In genomic region chr19:17302391-17303166, GRCh38 we compare ENCODE assay signal across 8 cellular contexts. TPM values are rescaled to one million over a fixed set of nuclear protein-coding genes. Genes with fewer than 3 reads are reported as not detected.
DNase-seq lines count a peak whose midpoint lies in the region; TF ChIP-seq lines count a peak whose summit lies in the region.

No MANE protein-coding gene starts in this region.

- no peak for TF ChIP-seq CTCF in HEK293 (tag by site-specific recombination; IDR thresholded peaks at IDR 0.05)
- TF ChIP-seq CTCF in hepatocyte (IDR thresholded peaks at IDR 0.05; ENCODE audit: poor library complexity) = no peak

- no peak overlapping the region for H2AFZ ChIP-seq in ACC112 (ENCODE audit: low read length, unreplicated experiment)
- peak overlapping the region; percentile 79 for H2AFZ ChIP-seq in hepatocyte

- no peaks in the 10 kb centered on the region for H3K27me3 ChIP-seq in ACC112 (ENCODE audit: insufficient read depth, low read length)
- no peaks in the 10 kb centered on the region for H3K27me3 ChIP-seq in hepatocyte
- no peaks in the 10 kb centered on the region for H3K27me3 ChIP-seq in skeletal muscle tissue (ENCODE audit: control insufficient read depth in 3 of 3, insufficient read depth in 3 of 3, low read length in 3 of 3)

- WGBS in hepatocyte (ENCODE audit: low lambda C conversion rate, missing lambda C conversion rate) = 27% methylated on average over 17 of the region's 29 CpGs

- peak; percentile 38 for DNase-seq in activated CD8-positive, alpha-beta memory T cell treated with anti-CD3 and anti-CD28 coated beads, Interleukin-2, amount 50 U/mL, for 4 hours
- no peak for DNase-seq in hepatocyte (ENCODE audit: low spot score)
- DNase-seq in NCI-H1930 (lab: John Stamatoyannopoulos, UW) = no peak
- DNase-seq in mucosa of gallbladder (ENCODE audit: low spot score) = no peak
- no peak for DNase-seq in DMS153 (lab: John Stamatoyannopoulos, UW)

- no peaks in the 10 kb centered on the region for H4K20me1 ChIP-seq in hepatocyte (ENCODE audit: insufficient read depth, poor library complexity, severe bottlenecking)

- H3K9me3 ChIP-seq in HEK293 (ENCODE audit: control insufficient read depth, insufficient read depth, low read depth, low read length) = no peaks in the 10 kb centered on the region
- H3K9me3 ChIP-seq in hepatocyte (ENCODE audit: low read depth) = no peaks in the 10 kb centered on the region
- H3K9me3 ChIP-seq in skeletal muscle tissue (ENCODE audit: control insufficient read depth in 3 of 3, low read length in 3 of 3) = peaks cover 0 to 3% (median 0%) of the 10 kb centered on the region in 3 donors

- H3K27ac ChIP-seq in ACC112 (ENCODE audit: low read depth, low read length) = no peak overlapping the region
- H3K27ac ChIP-seq in HEK293 (ENCODE audit: extremely low read depth, low read depth, low read length) = peak overlapping the region; percentile 65
- H3K27ac ChIP-seq in hepatocyte = peak overlapping the region; percentile 70
- H3K27ac ChIP-seq in skeletal muscle tissue (ENCODE audit: low read depth, low read length) = peak overlapping the region; percentile 70

- POLR2A ChIA-PET in HEK293 (lab: Yijun Ruan, JAX) = interaction anchor here (0.6 to 1.5 kb wide), 3 partner anchors 8 to 36 kb away, joined by 3 to 8 read pairs (median 4); no protein-coding TSS in a partner anchor

- H3K4me3 ChIP-seq in ACC112 (ENCODE audit: low read depth, low read length) = peak overlapping the region; percentile 89
- H3K4me3 ChIP-seq in HEK293 (ENCODE audit: low read depth, low read length) = peak overlapping the region; percentile 79
- peak overlapping the region; percentile 94 for H3K4me3 ChIP-seq in hepatocyte
- peak overlapping the region; percentile 74 to 78 (median 75) for H3K4me3 ChIP-seq in skeletal muscle tissue (ENCODE audit: low read length in 3 of 3)

- H3K4me2 ChIP-seq in hepatocyte = peak overlapping the region; percentile 98

- CTCF ChIA-PET in HEK293 (lab: Yijun Ruan, JAX) = interaction anchor here (0.6 to 1.6 kb wide), 4 partner anchors 9 to 127 kb away, joined by 3 to 6 read pairs (median 4); no protein-coding TSS in a partner anchor

- no peaks in the 10 kb centered on the region for H3K9me2 ChIP-seq in hepatocyte (replicated peaks; ENCODE audit: insufficient read depth)

- peak overlapping the region; percentile 79 to 86 (median 81) for H3K9ac ChIP-seq in skeletal muscle tissue (ENCODE audit: low read depth in 1 of 3, low read length in 3 of 3)

- H3K79me2 ChIP-seq in ACC112 (ENCODE audit: control insufficient read depth, insufficient read depth, low read length, unreplicated experiment) = peaks cover under 1% of the 10 kb centered on the region
- H3K79me2 ChIP-seq in hepatocyte = peaks cover 24% of the 10 kb centered on the region

- H3K36me3 ChIP-seq in ACC112 (ENCODE audit: insufficient read depth, low read length) (no peaks in the 10 kb centered on the region), HEK293 (ENCODE audit: control insufficient read depth in 2 of 2, insufficient read depth in 1 of 2, low read length in 2 of 2) (peaks cover 0 to 28% of the 10 kb centered on the region in 2 experiments; a peak in 2 of 3 replicates), hepatocyte (replicated peaks; ENCODE audit: insufficient read depth, low read depth) (no peaks in the 10 kb centered on the region), skeletal muscle tissue (ENCODE audit: control insufficient read depth in 3 of 3, insufficient read depth in 3 of 3, low read length in 3 of 3) (peaks cover 4 to 7% (median 5%) of the 10 kb centered on the region in 3 donors)

- H3K4me1 ChIP-seq in ACC112 (ENCODE audit: control insufficient read depth, insufficient read depth, low read length, unreplicated experiment) (peaks cover 20% of the 10 kb centered on the region), HEK293 (ENCODE audit: control insufficient read depth, insufficient read depth, low read length) (peaks cover 3% of the 10 kb centered on the region), hepatocyte (ENCODE audit: insufficient read depth) (peaks cover 18% of the 10 kb centered on the region), skeletal muscle tissue (ENCODE audit: control insufficient read depth in 3 of 3, insufficient read depth in 3 of 3, low read length in 3 of 3) (peaks cover 31 to 49% (median 42%) of the 10 kb centered on the region in 3 donors)

TF ChIP-seq in HEK293, 187 proteins besides CTCF, POLR2A, EP300 and RAD21:
- TF ChIP-seq ZNF248 (tag by site-specific recombination; IDR thresholded peaks at IDR 0.05) = no peak
- peak; percentile 99 for TF ChIP-seq PRDM10 (tag by site-specific recombination; IDR thresholded peaks at IDR 0.05)
- no peak for TF ChIP-seq MZF1 (tag by site-specific recombination; IDR thresholded peaks at IDR 0.05; ENCODE audit: borderline replicate concordance)
- TF ChIP-seq ZNF214 (tag by site-specific recombination; IDR thresholded peaks at IDR 0.05; ENCODE audit: borderline replicate concordance) = no peak
- TF ChIP-seq ZNF600 (tag by site-specific recombination; IDR thresholded peaks at IDR 0.05) = no peak
- TF ChIP-seq TCF7L2 (IDR thresholded peaks at IDR 0.05; ENCODE audit: borderline replicate concordance, low read depth, low read length) = no peak
- TF ChIP-seq ZNF335 (tag by site-specific recombination; conservative IDR thresholded peaks at IDR 0.05) = peak; percentile 92
- TF ChIP-seq, protein P1, sequence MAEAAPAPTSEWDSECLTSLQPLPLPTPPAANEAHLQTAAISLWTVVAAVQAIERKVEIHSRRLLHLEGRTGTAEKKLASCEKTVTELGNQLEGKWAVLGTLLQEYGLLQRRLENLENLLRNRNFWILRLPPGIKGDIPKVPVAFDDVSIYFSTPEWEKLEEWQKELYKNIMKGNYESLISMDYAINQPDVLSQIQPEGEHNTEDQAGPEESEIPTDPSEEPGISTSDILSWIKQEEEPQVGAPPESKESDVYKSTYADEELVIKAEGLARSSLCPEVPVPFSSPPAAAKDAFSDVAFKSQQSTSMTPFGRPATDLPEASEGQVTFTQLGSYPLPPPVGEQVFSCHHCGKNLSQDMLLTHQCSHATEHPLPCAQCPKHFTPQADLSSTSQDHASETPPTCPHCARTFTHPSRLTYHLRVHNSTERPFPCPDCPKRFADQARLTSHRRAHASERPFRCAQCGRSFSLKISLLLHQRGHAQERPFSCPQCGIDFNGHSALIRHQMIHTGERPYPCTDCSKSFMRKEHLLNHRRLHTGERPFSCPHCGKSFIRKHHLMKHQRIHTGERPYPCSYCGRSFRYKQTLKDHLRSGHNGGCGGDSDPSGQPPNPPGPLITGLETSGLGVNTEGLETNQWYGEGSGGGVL (tag by site-specific recombination; IDR thresholded peaks at IDR 0.05) = peak; percentile 82
- TF ChIP-seq GLIS2 (tag by site-specific recombination; IDR thresholded peaks at IDR 0.05) = peak; percentile 40; the same call in 1 of the 2 replicates
- TF ChIP-seq ZNF274 (IDR thresholded peaks at IDR 0.05; ENCODE audit: low read length) = no peak
- no peak for TF ChIP-seq ZNF274 (tag by site-specific recombination; IDR thresholded peaks at IDR 0.05; ENCODE audit: borderline replicate concordance)
- no peak for TF ChIP-seq ZBTB17 (tag by site-specific recombination; IDR thresholded peaks at IDR 0.05)
- peak; percentile 55 for TF ChIP-seq ZFHX2 (tag by site-specific recombination; conservative IDR thresholded peaks at IDR 0.05)
- TF ChIP-seq ZNF311 (tag by site-specific recombination; IDR thresholded peaks at IDR 0.05; ENCODE audit: borderline replicate concordance) = no peak

RNA-seq across cellular contexts. Expression of gene ABHD8, which starts 0.6 kb away (rescaled TPM):
- total RNA-seq in hepatocyte (12.9 and 15.9 TPM in 2 replicates), skeletal muscle tissue (6.8 TPM), mucosa of gallbladder (20.1 TPM)
- polyA plus RNA-seq in hepatocyte = 17.6 and 19.3 TPM in 2 replicates

RNA-seq across cellular contexts. Expression of gene MRPL34, which starts 3.1 kb away (rescaled TPM):
- total RNA-seq in hepatocyte (47.7 and 61.1 TPM in 2 replicates), skeletal muscle tissue (11.5 TPM), mucosa of gallbladder (102 TPM)
- 113 and 131 TPM in 2 replicates for polyA plus RNA-seq in hepatocyte

RNA-seq across cellular contexts. Expression of gene DDA1, which starts 6.8 kb away (rescaled TPM):
- 29.4 and 43.1 TPM in 2 replicates for total RNA-seq in hepatocyte
- polyA plus RNA-seq in hepatocyte = 59.4 and 60.0 TPM in 2 replicates
- total RNA-seq in skeletal muscle tissue = 5.7 TPM
- 37.9 TPM for total RNA-seq in mucosa of gallbladder

RNA-seq across cellular contexts. Expression of gene ANKLE1, which starts 20.9 kb away (rescaled TPM):
- 0.28 and 0.90 TPM in 2 replicates for total RNA-seq in hepatocyte
- polyA plus RNA-seq in hepatocyte = 0.29 and 0.58 TPM in 2 replicates
- total RNA-seq in skeletal muscle tissue = 0.52 TPM
- total RNA-seq in mucosa of gallbladder = 0.83 TPM

RNA-seq across cellular contexts. Expression of gene ANO8, which starts 32.1 kb away (rescaled TPM):
- 4.6 and 7.3 TPM in 2 replicates for total RNA-seq in hepatocyte
- 1.1 and 1.9 TPM in 2 replicates for polyA plus RNA-seq in hepatocyte
- total RNA-seq in skeletal muscle tissue = 1.6 TPM
- 33.2 TPM for total RNA-seq in mucosa of gallbladder
